Comparison of ENCODE assay signal across 23 cellular contexts in the genomic region with DNA sequence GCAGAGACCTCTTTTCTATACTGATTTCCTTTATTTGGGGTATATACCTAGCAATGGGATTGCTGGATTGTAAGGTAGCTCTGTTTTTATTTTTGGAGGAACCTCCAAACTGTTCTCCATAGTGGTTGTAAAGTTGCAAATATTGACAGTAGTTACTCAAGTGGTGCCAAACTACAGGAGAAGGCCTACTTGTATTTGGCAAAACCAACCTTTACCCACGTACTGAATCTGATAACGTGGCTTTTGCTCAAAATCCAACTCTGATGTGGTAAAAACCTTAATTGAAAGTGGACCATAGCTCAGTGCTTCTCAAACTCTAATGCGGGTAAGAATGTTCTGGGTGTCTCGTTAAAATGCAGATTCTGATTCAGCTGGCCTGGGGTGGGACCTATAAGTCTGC.
DNase-seq lines count a peak whose midpoint lies in the region; ATAC-seq and TF ChIP-seq lines count a peak whose summit lies in the region.
"Had no signal": no experiment of that assay in that cellular context is flagged by ENCODE, and none has a peak within 500 bp of the region (broad histone marks: within the 10 kb centered on the region; RNA-seq: fewer than 3 reads in every experiment).

No MANE protein-coding gene starts in this region.

- peaks cover 0 to 2% of the 10 kb centered on the region in 2 donors for H3K36me3 Mint-ChIP-seq in activated T-cell treated with anti-CD3 and anti-CD28 coated beads, Interleukin-2, amount 50 U/mL, for 72 hours (ENCODE audit: insufficient read depth in 2 of 2)
- peaks cover 8% of the 10 kb centered on the region for H3K36me3 Mint-ChIP-seq in activated T-cell treated with anti-CD3 and anti-CD28 coated beads, Interleukin-2, amount 50 U/mL, for 24 hours (ENCODE audit: low read depth)
- H3K36me3 Mint-ChIP-seq in CD4-positive, CD25-positive, alpha-beta regulatory T cell, result no peaks in the 10 kb centered on the region

- H3K27me3 ChIP-seq in CD4-positive, CD25-positive, alpha-beta regulatory T cell (ENCODE audit: control insufficient read depth, insufficient read depth, low read length), result no peaks in the 10 kb centered on the region
- H3K27me3 ChIP-seq in KMS-11 (ENCODE audit: insufficient read depth, low read depth), result no peaks in the 10 kb centered on the region
- H3K27me3 ChIP-seq in ascending aorta, result no peaks in the 10 kb centered on the region
- H3K27me3 ChIP-seq: BLaER1, SJSA1 had no signal

- H3K27ac ChIP-seq in CD4-positive, CD25-positive, alpha-beta regulatory T cell (ENCODE audit: insufficient read depth, low read length, poor library complexity, severe bottlenecking), result no peak overlapping the region
- H3K27ac ChIP-seq in KMS-11 (peak overlapping the region; percentile 15; the same call in 1 of the 2 replicates), ascending aorta (no peak overlapping the region)
- H3K27ac ChIP-seq: BLaER1, PC-9, SJSA1 had no signal

- no peak overlapping the region for H3K9ac ChIP-seq in KMS-11
- H3K9ac ChIP-seq: BLaER1 had no signal

- peaks cover 12% of the 10 kb centered on the region for H3K36me3 ChIP-seq in CD4-positive, CD25-positive, alpha-beta regulatory T cell (ENCODE audit: control insufficient read depth, insufficient read depth, low read length)
- H3K36me3 ChIP-seq in KMS-11 (ENCODE audit: insufficient read depth) (no peaks in the 10 kb centered on the region), ascending aorta (no peaks in the 10 kb centered on the region)
- H3K36me3 ChIP-seq: HAP-1 had no signal

- TF ChIP-seq CTCF in KMS-11 (conservative IDR thresholded peaks at IDR 0.05; ENCODE audit: low read depth, low read length) (no peak), ascending aorta (IDR thresholded peaks at IDR 0.05) (no peak)

- no peaks in the 10 kb centered on the region for H3K27me3 Mint-ChIP-seq in activated T-cell treated with anti-CD3 and anti-CD28 coated beads, Interleukin-2, amount 50 U/mL, for 72 hours (ENCODE audit: low read depth)
- no peaks in the 10 kb centered on the region for H3K27me3 Mint-ChIP-seq in activated T-cell treated with anti-CD3 and anti-CD28 coated beads, Interleukin-2, amount 50 U/mL, for 24 hours
- H3K27me3 Mint-ChIP-seq in CD4-positive, CD25-positive, alpha-beta regulatory T cell, result no peaks in the 10 kb centered on the region
- H3K27me3 Mint-ChIP-seq: CD4-positive, alpha-beta memory T cell had no signal

- H3K79me2 ChIP-seq in KMS-11 (ENCODE audit: insufficient read depth, low read depth), result peaks cover 44% of the 10 kb centered on the region; the same call in 1 of the 2 replicates

- peak overlapping the region; percentile 76 for H3K27ac Mint-ChIP-seq in activated T-cell treated with anti-CD3 and anti-CD28 coated beads, Interleukin-2, amount 50 U/mL, for 72 hours
- H3K27ac Mint-ChIP-seq in activated T-cell treated with anti-CD3 and anti-CD28 coated beads, Interleukin-2, amount 50 U/mL, for 24 hours, result no peak overlapping the region
- peak overlapping the region in 2 of 3 donors; percentile 13 to 69 for H3K27ac Mint-ChIP-seq in CD4-positive, CD25-positive, alpha-beta regulatory T cell

- no peak overlapping the region for H3K4me3 ChIP-seq in CD4-positive, CD25-positive, alpha-beta regulatory T cell (ENCODE audit: low read depth, low read length)
- no peak overlapping the region for H3K4me3 ChIP-seq in KMS-11 (IDR thresholded peaks at IDR 0.05; ENCODE audit: insufficient read depth, low read depth, low read length)
- no peak overlapping the region for H3K4me3 ChIP-seq in ascending aorta
- H3K4me3 ChIP-seq: BLaER1, HAP-1, PC-9, SJSA1 had no signal

- peak overlapping the region; percentile 50; the same call in 1 of the 2 replicates for H3K4me2 ChIP-seq in KMS-11
- H3K4me2 ChIP-seq: BLaER1, PC-9 had no signal

- H3K9me3 ChIP-seq in CD4-positive, CD25-positive, alpha-beta regulatory T cell (ENCODE audit: control insufficient read depth in 2 of 2, low read length in 2 of 2), result no peaks in the 10 kb centered on the region
- no peaks in the 10 kb centered on the region for H3K9me3 ChIP-seq in ascending aorta
- H3K9me3 ChIP-seq: BLaER1, Caco-2, HAP-1 had no signal

- H4K20me1 ChIP-seq in KMS-11 (ENCODE audit: insufficient read depth), result no peaks in the 10 kb centered on the region

- no peak for ATAC-seq in activated T-cell treated with anti-CD3 and anti-CD28 coated beads, Interleukin-2, amount 50 U/mL, for 72 hours (replicated peaks in 1 of 2)
- no peak for ATAC-seq in CD4-positive, CD25-positive, alpha-beta regulatory T cell (ENCODE audit: low read depth in 2 of 2)
- no peak for ATAC-seq in GM21528 (IDR thresholded peaks at IDR 0.05; ENCODE audit: low FRiP score, unreplicated experiment)
- ATAC-seq: Right ventricle myocardium inferior had no signal

- no peak for DNase-seq in activated T-cell treated with anti-CD3 and anti-CD28 coated beads, Interleukin-2, amount 50 U/mL, for 72 hours
- no peak for DNase-seq in activated T-cell treated with anti-CD3 and anti-CD28 coated beads, Interleukin-2, amount 50 U/mL, for 24 hours
- no peak for DNase-seq in CD4-positive, CD25-positive, alpha-beta regulatory T cell
- peak; percentile 22 for DNase-seq in astrocyte of the hippocampus (ENCODE audit: low read depth, low spot score)
- DNase-seq in activated effector memory CD4-positive, alpha-beta T cell treated with Interleukin-2 at 50 U/mL for 16 hours, result no peak
- no peak for DNase-seq in ascending aorta (ENCODE audit: low spot score in 2 of 2)
- DNase-seq: 8988T; Caco-2; CD4-positive, alpha-beta memory T cell; GOT3; HFFc6; MM.1S; NCI-H2029; NCI-H446 treated with DMSO at 0.1 percent for 48 hours; NCI-H526; NCI-H82; PC-9 had no signal

- intact Hi-C loops in ascending aorta (cut with DNase I), result no loop called here

- no peak overlapping the region for H2AFZ ChIP-seq in KMS-11 (ENCODE audit: low read depth)
- H2AFZ ChIP-seq: PC-9 had no signal

- H3K4me3 Mint-ChIP-seq in activated T-cell treated with anti-CD3 and anti-CD28 coated beads, Interleukin-2, amount 50 U/mL, for 72 hours, result no peak overlapping the region
- H3K4me3 Mint-ChIP-seq in activated T-cell treated with anti-CD3 and anti-CD28 coated beads, Interleukin-2, amount 50 U/mL, for 24 hours, result no peak overlapping the region
- H3K4me3 Mint-ChIP-seq in CD4-positive, CD25-positive, alpha-beta regulatory T cell, result no peak overlapping the region
- H3K4me3 Mint-ChIP-seq: CD4-positive, alpha-beta memory T cell; HFFc6 had no signal

- peaks cover 16% of the 10 kb centered on the region for H3K4me1 ChIP-seq in CD4-positive, CD25-positive, alpha-beta regulatory T cell (ENCODE audit: control insufficient read depth, insufficient read depth, low read length, poor library complexity, severe bottlenecking)
- peaks cover 97% of the 10 kb centered on the region for H3K4me1 ChIP-seq in KMS-11 (ENCODE audit: low read depth, poor library complexity, severe bottlenecking)
- H3K4me1 ChIP-seq in ascending aorta, result peaks cover 0 to 8% of the 10 kb centered on the region in 2 donors

- peaks cover 44% of the 10 kb centered on the region for H3K4me1 Mint-ChIP-seq in activated T-cell treated with anti-CD3 and anti-CD28 coated beads, Interleukin-2, amount 50 U/mL, for 72 hours (ENCODE audit: low read depth)
- peaks cover 74% of the 10 kb centered on the region for H3K4me1 Mint-ChIP-seq in activated T-cell treated with anti-CD3 and anti-CD28 coated beads, Interleukin-2, amount 50 U/mL, for 24 hours (ENCODE audit: low read depth)
- H3K4me1 Mint-ChIP-seq in CD4-positive, CD25-positive, alpha-beta regulatory T cell, result peaks cover 11 to 80% (median 39%) of the 10 kb centered on the region in 4 donors

- H3K9me3 Mint-ChIP-seq in activated T-cell treated with anti-CD3 and anti-CD28 coated beads, Interleukin-2, amount 50 U/mL, for 72 hours, result no peaks in the 10 kb centered on the region
- H3K9me3 Mint-ChIP-seq in activated T-cell treated with anti-CD3 and anti-CD28 coated beads, Interleukin-2, amount 50 U/mL, for 24 hours, result no peaks in the 10 kb centered on the region
- H3K9me3 Mint-ChIP-seq in CD4-positive, CD25-positive, alpha-beta regulatory T cell, result no peaks in the 10 kb centered on the region
- H3K9me3 Mint-ChIP-seq: CD4-positive, alpha-beta memory T cell; HFFc6 had no signal
